ENCODE assay signal across 8 cellular contexts in genomic region chr3:120678984-120679383, GRCh38. TPM values are rescaled to one million over a fixed set of nuclear protein-coding genes. Genes with fewer than 3 reads are reported as not detected.
DNase-seq lines count a peak whose midpoint lies in the region; ATAC-seq and TF ChIP-seq lines count a peak whose summit lies in the region.

No MANE protein-coding gene starts in this region.

- peak overlapping the region in 7 of 11 experiments; percentile 17 to 63 (median 48); a peak in 10 of 22 replicates for H3K27ac ChIP-seq in BLaER1 treated with 17β-estradiol and CSF1 and Interleukin-3, amounts not matched to agents 10 nM and 100 nM
- H3K27ac ChIP-seq in VCaP (peak overlapping the region; percentile 100), liver (ENCODE audit: low read depth in 1 of 2, low read length in 2 of 2) (peak overlapping the region; percentile 47 to 76)

- no peak overlapping the region for H3K4me3 ChIP-seq in BLaER1 treated with 17β-estradiol and CSF1 and Interleukin-3, amounts not matched to agents 10 nM and 100 nM
- H3K4me3 ChIP-seq in liver (ENCODE audit: low read depth in 1 of 3, low read length in 3 of 3), result peak overlapping the region; percentile 74 to 96 (median 93)

- TF ChIP-seq RAD21 in liver (IDR thresholded peaks at IDR 0.05), result no peak

- peaks cover 0 to 35% (median 18%) of the 10 kb centered on the region in 10 experiments; a peak in 15 of 20 replicates for H3K4me1 ChIP-seq in BLaER1 treated with 17β-estradiol and CSF1 and Interleukin-3, amounts not matched to agents 10 nM and 100 nM
- H3K4me1 ChIP-seq in liver (ENCODE audit: control insufficient read depth in 4 of 4, insufficient read depth in 4 of 4, low read length in 3 of 4), result peaks cover 5 to 48% (median 23%) of the 10 kb centered on the region in 4 donors

- peaks cover 0 to 20% (median 13%) of the 10 kb centered on the region in 11 experiments; a peak in 17 of 22 replicates for H3K9me3 ChIP-seq in BLaER1 treated with 17β-estradiol and CSF1 and Interleukin-3, amounts not matched to agents 10 nM and 100 nM (replicated peaks in 1 of 11)
- no peaks in the 10 kb centered on the region for H3K9me3 ChIP-seq in liver (ENCODE audit: control insufficient read depth in 4 of 4, low read length in 3 of 4)

- no peaks in the 10 kb centered on the region for H4K20me1 ChIP-seq in BLaER1 treated with 17β-estradiol and CSF1 and Interleukin-3, amounts not matched to agents 10 nM and 100 nM

- no peaks in the 10 kb centered on the region for H3K27me3 ChIP-seq in BLaER1 treated with 17β-estradiol and CSF1 and Interleukin-3, amounts not matched to agents 10 nM and 100 nM
- H3K27me3 ChIP-seq in liver (ENCODE audit: control insufficient read depth in 4 of 4, insufficient read depth in 4 of 4, low read length in 3 of 4), result no peaks in the 10 kb centered on the region

- peak overlapping the region in 9 of 11 experiments; percentile 0 to 78 (median 57); a peak in 17 of 22 replicates for H3K4me2 ChIP-seq in BLaER1 treated with 17β-estradiol and CSF1 and Interleukin-3, amounts not matched to agents 10 nM and 100 nM

- H3K9ac ChIP-seq in BLaER1 treated with 17β-estradiol and CSF1 and Interleukin-3, amounts not matched to agents 10 nM and 100 nM, result peak overlapping the region in 4 of 11 experiments; percentile 8 to 50 (median 24); a peak in 2 of 22 replicates
- peak overlapping the region; percentile 70 to 97 for H3K9ac ChIP-seq in liver (ENCODE audit: low read depth in 1 of 2, low read length in 2 of 2)

- ATAC-seq in HG02610 (IDR thresholded peaks at IDR 0.05; ENCODE audit: unreplicated experiment) (peak; percentile 49), HG03095 (IDR thresholded peaks at IDR 0.05; ENCODE audit: unreplicated experiment) (no peak)

- no peaks in the 10 kb centered on the region for H3K36me3 ChIP-seq in BLaER1 treated with 17β-estradiol and CSF1 and Interleukin-3, amounts not matched to agents 10 nM and 100 nM
- H3K36me3 ChIP-seq in liver (ENCODE audit: control insufficient read depth in 4 of 4, insufficient read depth in 3 of 4, low read depth in 1 of 4, low read length in 3 of 4), result peaks cover 3 to 28% (median 18%) of the 10 kb centered on the region in 4 donors

- 19% methylated on average over 3 of the region's 3 CpGs for WGBS in liver

- TF ChIP-seq CTCF in VCaP (conservative IDR thresholded peaks at IDR 0.05) (no peak), liver (IDR thresholded peaks at IDR 0.05; ENCODE audit: low read depth, low read length, missing input control) (no peak)

- DNase-seq in COR-L47 (lab: John Stamatoyannopoulos, UW) (no peak), SIG-M5 (lab: John Stamatoyannopoulos, UW) (no peak), ureter (ENCODE audit: low spot score) (no peak)

TF ChIP-seq in liver, 16 proteins besides CTCF, POLR2A, EP300 and RAD21:
- no peak for TF ChIP-seq EGR1 (IDR thresholded peaks at IDR 0.05; ENCODE audit: low read depth in 2 of 2)
- no peak for TF ChIP-seq RXRA (IDR thresholded peaks at IDR 0.05)
- TF ChIP-seq MAX (IDR thresholded peaks at IDR 0.05), result no peak
- TF ChIP-seq ATF3 (IDR thresholded peaks at IDR 0.05), result no peak

RNA-seq across cellular contexts. Expression of gene HGD, which starts 3.1 kb away (rescaled TPM):
- 100 to 1,000 TPM in 1 of 2 donors, 10 to 100 TPM in 1; 83.5 to 326 TPM for total RNA-seq in liver
- 100 to 1,000 TPM; 243 to 250 TPM for polyA plus RNA-seq in liver
- 0.36 TPM for total RNA-seq in ureter

Comparison
In these comparisons a context has a peak if more than half of its experiments do, and no peak if none do; other contexts are left out.
1. H3K27ac ChIP-seq: peak in every context shown above with its lines; median percentile 100 in VCaP; 62 in liver; 48 in BLaER1 treated with 17β-estradiol and CSF1 and Interleukin-3, amounts not matched to agents 10 nM and 100 nM.
2. H3K4me3 ChIP-seq: peak in liver (3 of 3); none in BLaER1 treated with 17β-estradiol and CSF1 and Interleukin-3, amounts not matched to agents 10 nM and 100 nM (0 of 10).
3. RNA of gene HGD, which starts 3.1 kb away (total RNA-seq): 83.5 to 326 TPM in liver; 0.36 TPM in ureter (single experiment); every median in the first group is over 10 times any median in the second.